Comparison of ENCODE assay signal across 19 cellular contexts in genomic region chr11:43138621-43139140, GRCh38.
A peak's percentile ranks its signal among the peaks of the same experiment; 100 is the strongest.
DNase-seq lines count a peak whose midpoint lies in the region; ATAC-seq and TF ChIP-seq lines count a peak whose summit lies in the region.
"Had no signal": no experiment of that assay in that cellular context is flagged by ENCODE, and none has a peak within 500 bp of the region (broad histone marks: within the 10 kb centered on the region; RNA-seq: fewer than 3 reads in every experiment).

No MANE protein-coding gene starts in this region.

- peaks cover 4% of the 10 kb centered on the region for H3K27me3 Mint-ChIP-seq in glutamatergic neuron (ENCODE audit: unreplicated experiment)
- H3K27me3 Mint-ChIP-seq: B cell; CD4-positive, alpha-beta T cell had no signal

- H3K36me3 Mint-ChIP-seq in glutamatergic neuron (ENCODE audit: unreplicated experiment), result peaks cover 9% of the 10 kb centered on the region

- H3K4me3 Mint-ChIP-seq in glutamatergic neuron (ENCODE audit: unreplicated experiment), result no peak overlapping the region
- H3K4me3 Mint-ChIP-seq: B cell; CD4-positive, alpha-beta T cell; HFFc6 had no signal

- WGBS in right cardiac atrium, result 93% methylated on average over 5 of the region's 5 CpGs

- no peaks in the 10 kb centered on the region for H3K4me1 ChIP-seq in right cardiac atrium (ENCODE audit: control insufficient read depth, insufficient read depth, low read length)

- H3K9me3 Mint-ChIP-seq in glutamatergic neuron (ENCODE audit: unreplicated experiment), result peaks cover 10% of the 10 kb centered on the region

- H3K27me3 ChIP-seq in right cardiac atrium (ENCODE audit: control insufficient read depth, insufficient read depth), result no peaks in the 10 kb centered on the region

- peak overlapping the region; percentile 30 for H3K27ac Mint-ChIP-seq in glutamatergic neuron (ENCODE audit: unreplicated experiment)
- H3K27ac Mint-ChIP-seq: B cell; CD4-positive, alpha-beta T cell; HFFc6 had no signal

- DNase-seq in D341Med (ENCODE audit: low spot score) (peak; percentile 65), NCI-H82 (lab: John Stamatoyannopoulos, UW) (peak; percentile 97), glutamatergic neuron (no peak), retina (peak; percentile 24), SHP77 (lab: John Stamatoyannopoulos, UW) (no peak), right cardiac atrium (no peak)
- DNase-seq: 8988T; ACHN; C1 segment of cervical spinal cord; Calu3; CD4-positive, alpha-beta T cell; DMS153; DMS79 treated with DMSO at 0.1 percent for 48 hours; EL; HCEC 1CT; HFFc6 had no signal

- H3K27ac ChIP-seq in right cardiac atrium (ENCODE audit: low read length), result no peak overlapping the region

- H3K4me3 ChIP-seq in right cardiac atrium (ENCODE audit: low read length), result no peak overlapping the region
- H3K4me3 ChIP-seq: K562 had no signal

- intact Hi-C loops in right cardiac atrium (cut with DNase I), result no loop called here

- no peak for TF ChIP-seq CTCF in glutamatergic neuron (IDR thresholded peaks at IDR 0.05; ENCODE audit: partially characterized antibody, unreplicated experiment)

- H3K4me1 Mint-ChIP-seq in glutamatergic neuron (ENCODE audit: low read depth, unreplicated experiment), result no peaks in the 10 kb centered on the region
- H3K4me1 Mint-ChIP-seq: B cell had no signal

- H3K9me3 ChIP-seq in right cardiac atrium (ENCODE audit: control insufficient read depth, low read length), result no peaks in the 10 kb centered on the region

- ATAC-seq in HG02840 (IDR thresholded peaks at IDR 0.05; ENCODE audit: low FRiP score, unreplicated experiment), result no peak
- ATAC-seq in right cardiac atrium, result no peak
- ATAC-seq: K562 had no signal

Comparison
In these comparisons a context has a peak if more than half of its experiments do, and no peak if none do; other contexts are left out.
1. DNase-seq: peak in D341Med (single experiment), NCI-H82 (single experiment) and retina (single experiment); none in glutamatergic neuron (single experiment), SHP77 (0 of 2) and right cardiac atrium (0 of 3).